ENCODE assay signal across 13 cellular contexts in genomic region chr2:143575340-143575739, GRCh38.
A peak's percentile ranks its signal among the peaks of the same experiment; 100 is the strongest.
DNase-seq lines count a peak whose midpoint lies in the region; ATAC-seq, FAIRE-seq and TF ChIP-seq lines count a peak whose summit lies in the region.
"Had no signal": no experiment of that assay in that cellular context is flagged by ENCODE, and none has a peak within 500 bp of the region (broad histone marks: within the 10 kb centered on the region; RNA-seq: fewer than 3 reads in every experiment).

No MANE protein-coding gene starts in this region.

- CTCF ChIA-PET in GM12878 (lab: Yijun Ruan, JAX) = interaction anchor here (0.8 to 1.7 kb wide), 4 partner anchors 10 to 186 kb away, joined by 3 to 6 read pairs (median 3); no protein-coding TSS in a partner anchor

- H2BK15ac ChIP-seq in mesendoderm (replicated peaks; ENCODE audit: low read depth) = no peak overlapping the region

- POLR2A ChIA-PET in GM12878 (lab: Charles Lee) = no interaction called here

- H3K56ac ChIP-seq in mesendoderm (ENCODE audit: low read length) = no peak overlapping the region

- RAD21 ChIA-PET in GM12878 (lab: Charles Lee; ENCODE audit: unreplicated experiment) = no interaction called here

- no peak overlapping the region for H2AK5ac ChIP-seq in mesendoderm (ENCODE audit: low read length)

- H3K79me2 ChIP-seq in GM12878 (ENCODE audit: control insufficient read depth, insufficient read depth, low read length) = no peaks in the 10 kb centered on the region
- H3K79me2 ChIP-seq in mesendoderm (ENCODE audit: control insufficient read depth, insufficient read depth, low read length) = no peaks in the 10 kb centered on the region

- H3K27me3 ChIP-seq in GM12878 (replicated peaks in 1 of 2; ENCODE audit: control insufficient read depth in 2 of 2, insufficient read depth in 2 of 2, low read length in 1 of 2) (no peaks in the 10 kb centered on the region), mesendoderm (ENCODE audit: insufficient read depth, low read length, poor library complexity) (no peaks in the 10 kb centered on the region), esophagus squamous epithelium (no peaks in the 10 kb centered on the region)
- H3K27me3 ChIP-seq: vagina had no signal

- H3K23ac ChIP-seq in mesendoderm (ENCODE audit: low read length) = no peak overlapping the region

- H3K9ac ChIP-seq in GM12878 (ENCODE audit: control insufficient read depth, insufficient read depth, low read length) (no peak overlapping the region), mesendoderm (ENCODE audit: low read length) (no peak overlapping the region)
- H3K9ac ChIP-seq: KMS-11 had no signal

- H3K9me3 ChIP-seq in GM12878 (replicated peaks; ENCODE audit: control insufficient read depth, insufficient read depth, low read length) (no peaks in the 10 kb centered on the region), esophagus squamous epithelium (no peaks in the 10 kb centered on the region)
- H3K9me3 ChIP-seq: vagina had no signal

- no peak for TF ChIP-seq RAD21 in GM12878 (IDR thresholded peaks at IDR 0.05; ENCODE audit: insufficient read depth, low read depth, low read length)

- DNase-seq in EL (peak; percentile 14), KBM-7 (peak; percentile 18), GM12878 (ENCODE audit: low read depth, low spot score) (no peak), mesendoderm (peak; percentile 44), NOMO-1 treated with dmso at 0.1 percent for 144 hours (lab: John Stamatoyannopoulos, UW; ENCODE audit: unreplicated experiment) (no peak), esophagus squamous epithelium (lab: John Stamatoyannopoulos, UW) (no peak)
- DNase-seq: effector CD8-positive, alpha-beta T cell; T-helper 1 cell had no signal

- H3K4ac ChIP-seq in mesendoderm (ENCODE audit: low read depth, low read length) = no peak overlapping the region

- TF ChIP-seq POLR2A in GM12878 (IDR thresholded peaks at IDR 0.05; ENCODE audit: low read depth, low read length) (no peak), esophagus squamous epithelium (IDR thresholded peaks at IDR 0.05) (no peak)

- no peaks in the 10 kb centered on the region; a peak in 1 of 4 replicates for H3K36me3 ChIP-seq in GM12878 (ENCODE audit: control insufficient read depth in 2 of 2, insufficient read depth in 2 of 2, low read length in 1 of 2)
- H3K36me3 ChIP-seq in mesendoderm (ENCODE audit: control insufficient read depth, insufficient read depth, low read length) = no peaks in the 10 kb centered on the region
- H3K36me3 ChIP-seq in esophagus squamous epithelium = no peaks in the 10 kb centered on the region
- H3K36me3 ChIP-seq: vagina had no signal

- no peak overlapping the region for H2AFZ ChIP-seq in GM12878 (ENCODE audit: control insufficient read depth, low read depth, low read length)

- in situ Hi-C loops in KBM-7 (cut with MboI; ENCODE audit: low pct_unique_long_range_greater_than_20kb, low sequenced_read_pairs) = no loop called here
- in situ Hi-C loops in GM12878 (cut with MboI) = no loop called here

- no peak for FAIRE-seq in GM12878 (lab: Jason Lieb, UNC)
- FAIRE-seq: GM18507 had no signal

- no TSS peak for BruUV-seq in GM12878 (replicated peaks; lab: Mats Ljungman, UMichigan)

- WGBS in GM12878 (ENCODE audit: insufficient coverage, insufficient replicate concordance, low lambda C conversion rate, missing lambda C conversion rate) = 64% methylated on average over 3 of the region's 3 CpGs
- no CpG with 5 or more reads among the region's 3 CpGs for WGBS in mesendoderm (ENCODE audit: extremely low coverage, insufficient coverage, low lambda C conversion rate)
- 67 to 70% methylated on average over 3 of the region's 3 CpGs for WGBS in esophagus squamous epithelium, 2 donors

- no peak overlapping the region for H3K4me3 ChIP-seq in GM12878
- no peak overlapping the region for H3K4me3 ChIP-seq in mesendoderm (ENCODE audit: low read length)
- H3K4me3 ChIP-seq in esophagus squamous epithelium = no peak overlapping the region
- H3K4me3 ChIP-seq: vagina had no signal

- ATAC-seq in GM12878 = peak; percentile 67; the same call in 2 of the 3 replicates
- no peak for ATAC-seq in GM19395 (IDR thresholded peaks at IDR 0.05; ENCODE audit: unreplicated experiment)
- no peak for ATAC-seq in GM18909 (IDR thresholded peaks at IDR 0.05; ENCODE audit: poor library complexity, unreplicated experiment)

- H3K4me1 ChIP-seq in GM12878 (ENCODE audit: control insufficient read depth, insufficient read depth, low read length) (no peaks in the 10 kb centered on the region), mesendoderm (ENCODE audit: control insufficient read depth, low read depth, low read length) (no peaks in the 10 kb centered on the region), esophagus squamous epithelium (no peaks in the 10 kb centered on the region)
- H3K4me1 ChIP-seq: vagina had no signal

- H3K79me1 ChIP-seq in mesendoderm (ENCODE audit: low read length) = no peaks in the 10 kb centered on the region

- H3K4me2 ChIP-seq in GM12878 (ENCODE audit: control insufficient read depth, insufficient read depth) (no peak overlapping the region), mesendoderm (ENCODE audit: low read length) (no peak overlapping the region)
- H3K4me2 ChIP-seq: KMS-11 had no signal

- H3K27ac ChIP-seq in GM12878 (ENCODE audit: control insufficient read depth, insufficient read depth) (no peak overlapping the region), mesendoderm (ENCODE audit: low read depth, low read length) (no peak overlapping the region), esophagus squamous epithelium (no peak overlapping the region)
- H3K27ac ChIP-seq: KMS-11, vagina had no signal

- intact Hi-C loops in GM12878 (cut with micrococcal nuclease; ENCODE audit: unreplicated experiment) = no loop called here
- intact Hi-C loops in esophagus squamous epithelium (cut with DNase I) = no loop called here

- SMC1A ChIA-PET in GM12878 (lab: Charles Lee; ENCODE audit: uncharacterized antibody, unreplicated experiment) = interaction anchor here (1.0 to 1.3 kb wide), 2 partner anchors 8 to 115 kb away, joined by 3 to 5 read pairs; no protein-coding TSS in a partner anchor

- no peak overlapping the region for H3K18ac ChIP-seq in mesendoderm (ENCODE audit: low read length)

- H2BK120ac ChIP-seq in mesendoderm (ENCODE audit: low read depth, low read length) = no peak overlapping the region

- H4K20me1 ChIP-seq in GM12878 (ENCODE audit: control insufficient read depth, insufficient read depth) = no peaks in the 10 kb centered on the region

- no peak for TF ChIP-seq EP300 in GM12878 (IDR thresholded peaks at IDR 0.05; ENCODE audit: borderline replicate concordance in 1 of 2, control insufficient read depth in 1 of 2, low read depth in 2 of 2, low read length in 2 of 2)

- no peak overlapping the region for H2BK5ac ChIP-seq in mesendoderm (ENCODE audit: low read length)

- H4K5ac ChIP-seq in mesendoderm (ENCODE audit: low read length) = no peak overlapping the region

- no peak overlapping the region for H4K8ac ChIP-seq in mesendoderm (ENCODE audit: low read depth, low read length)

- TF ChIP-seq CTCF in GM12878 (IDR thresholded peaks at IDR 0.05 in 2 of 3, conservative IDR thresholded peaks at IDR 0.05 in 1 of 3; ENCODE audit: control insufficient read depth in 2 of 3, extremely low read depth in 1 of 3, insufficient read depth in 1 of 3, low read depth in 3 of 3, low read length in 3 of 3) (peak; percentile 23 to 30 (median 28); a peak in 2 of 6 replicates), esophagus squamous epithelium (IDR thresholded peaks at IDR 0.05) (peak in 1 of 6 experiments; percentile 23)

TF ChIP-seq in GM12878, 131 proteins besides CTCF, POLR2A, EP300 and RAD21 (continues in another document):
- TF ChIP-seq POU2F2 (IDR thresholded peaks at IDR 0.05; ENCODE audit: borderline replicate concordance, low read depth, low read length) (no peak), FOXK2 (IDR thresholded peaks at IDR 0.05) (no peak), REST (IDR thresholded peaks at IDR 0.05; ENCODE audit: low read depth, low read length) (no peak), TCF7 (IDR thresholded peaks at IDR 0.05; ENCODE audit: borderline replicate concordance) (no peak), SPI1 (IDR thresholded peaks at IDR 0.05; ENCODE audit: borderline replicate concordance, insufficient read depth, low read depth, low read length) (no peak), JUNB (IDR thresholded peaks at IDR 0.05) (no peak), RELB (IDR thresholded peaks at IDR 0.05; ENCODE audit: low read depth) (no peak)

Comparison
In these comparisons a context has a peak if more than half of its experiments do, and no peak if none do; other contexts are left out.
1. DNase-seq: peak in EL (single experiment), KBM-7 (single experiment) and mesendoderm (single experiment); none in GM12878 (single experiment), NOMO-1 treated with dmso at 0.1 percent for 144 hours (single experiment) and esophagus squamous epithelium (single experiment).